In the genomic region with DNA sequence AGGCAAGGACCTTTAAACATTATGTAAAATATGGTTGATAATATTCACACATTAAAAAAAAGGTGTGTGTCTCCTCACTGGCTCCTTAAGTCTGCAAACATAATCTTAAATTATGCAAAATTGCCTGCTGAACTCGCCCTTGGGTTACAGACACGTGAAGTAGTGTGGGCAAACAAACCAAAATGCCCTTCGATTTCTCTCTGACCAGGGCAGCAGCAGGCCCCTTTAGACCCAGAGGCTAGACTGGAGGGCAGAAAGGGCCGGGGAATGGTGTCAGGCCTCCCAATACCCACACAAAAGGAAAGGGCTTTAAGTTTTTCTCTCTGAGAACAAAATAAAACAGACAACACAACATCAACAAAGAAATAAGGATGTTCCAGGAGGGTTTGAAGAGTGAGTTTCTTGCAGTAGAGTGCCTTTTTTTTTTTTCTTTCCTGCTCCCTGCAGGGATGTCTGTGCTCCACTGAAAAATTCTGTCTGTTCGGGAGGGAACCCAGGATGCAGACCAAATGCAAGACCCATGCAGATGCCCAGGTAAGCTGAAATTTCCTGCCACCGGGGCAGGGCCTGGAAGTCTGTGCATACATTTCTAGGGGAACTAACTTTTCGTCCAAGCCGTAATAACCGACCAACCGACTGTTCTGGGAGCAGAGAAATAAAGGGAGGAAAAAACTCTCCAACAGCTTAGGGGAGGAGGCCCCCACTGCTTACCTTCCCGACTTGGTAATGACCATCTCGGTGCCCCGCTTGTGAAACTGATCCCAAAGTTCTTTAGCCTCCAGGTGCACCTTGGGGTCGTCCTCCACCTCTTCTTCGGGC, we compare ENCODE assay signal across 9 cellular contexts. TPM values are rescaled to one million over a fixed set of nuclear protein-coding genes. Genes with fewer than 3 reads are reported as not detected.
DNase-seq lines count a peak whose midpoint lies in the region; ATAC-seq, FAIRE-seq and TF ChIP-seq lines count a peak whose summit lies in the region.
"Had no signal": no experiment of that assay in that cellular context is flagged by ENCODE, and none has a peak within 500 bp of the region (broad histone marks: within the 10 kb centered on the region; RNA-seq: fewer than 3 reads in every experiment).

No MANE protein-coding gene starts in this region.

- H4K20me1 ChIP-seq in HepG2 (ENCODE audit: insufficient read depth, low read length), result peaks cover 30% of the 10 kb centered on the region

- TSS peak; percentile 48 for BruUV-seq in HepG2 (replicated peaks; lab: Mats Ljungman, UMichigan)

- peaks cover 7 to 29% of the 10 kb centered on the region in 2 experiments for H3K36me3 ChIP-seq in HepG2 (replicated peaks in 1 of 2; ENCODE audit: control insufficient read depth in 1 of 2, insufficient read depth in 2 of 2, low read length in 2 of 2)
- H3K36me3 ChIP-seq in testis (ENCODE audit: low read depth, missing control alignments), result no peaks in the 10 kb centered on the region

- H3K27ac ChIP-seq in HepG2 (ENCODE audit: extremely low read length, insufficient read depth, low read length), result peak overlapping the region; percentile 96
- peak overlapping the region; percentile 92 to 93 for H3K27ac ChIP-seq in testis

- POLR2A ChIA-PET in activated CD4-positive, alpha-beta T cell treated with anti-CD3 and anti-CD28 coated beads for 36 hours (lab: Charles Lee), result no interaction called here
- POLR2A ChIA-PET in HepG2 (lab: Yijun Ruan, JAX), result interaction anchor here (1.3 to 2.9 kb wide), 3 partner anchors 12 to 117 kb away, joined by 3 to 101 read pairs (median 5); no protein-coding TSS in a partner anchor

- FAIRE-seq in HepG2 (lab: Jason Lieb, UNC), result no peak
- FAIRE-seq: D721Med had no signal

- TF ChIP-seq EP300 in HepG2 (IDR thresholded peaks at IDR 0.05; ENCODE audit: low read depth in 2 of 2, low read length in 2 of 2) (no peak), HepG2 (CRISPR knock-in tag; IDR thresholded peaks at IDR 0.05; ENCODE audit: borderline replicate concordance) (no peak)

- in situ Hi-C loops in astrocyte of the spinal cord (cut with HindIII; ENCODE audit: low sequenced_read_pairs) (no loop called here), HepG2 (cut with HindIII; ENCODE audit: extremely low pct_ligation_motif_present, low pct_unique_long_range_greater_than_20kb) (no loop called here)

- CTCF ChIA-PET in activated CD4-positive, alpha-beta T cell treated with anti-CD3 and anti-CD28 coated beads for 36 hours (lab: Charles Lee), result interaction anchor here (0.7 kb wide), 1 partner anchor 571 kb away, joined by 4 read pairs; no protein-coding TSS in a partner anchor
- CTCF ChIA-PET in HepG2 (lab: Yijun Ruan, JAX; ENCODE audit: low intra/inter-chr PET ratio, low total read pairs), result interaction anchor here (0.9 kb wide), 1 partner anchor 57 kb away, joined by 3 read pairs; no protein-coding TSS in a partner anchor

- no peak for TF ChIP-seq POLR2A in HepG2 (IDR thresholded peaks at IDR 0.05; ENCODE audit: insufficient read depth in 1 of 2, low read depth in 2 of 2, low read length in 2 of 2)
- TF ChIP-seq POLR2A in testis (IDR thresholded peaks at IDR 0.05), result no peak

- DNase-seq in activated CD4-positive, alpha-beta T cell treated with anti-CD3 and anti-CD28 coated beads for 36 hours, result no peak
- no peak for DNase-seq in activated CD4-positive, alpha-beta T cell treated with anti-CD3 and anti-CD28 coated beads, Interleukin-2, amount 50 U/mL, for 48 hours
- DNase-seq in astrocyte of the spinal cord (ENCODE audit: low read depth, low spot score) (no peak), HepG2 (ENCODE audit: low spot score) (no peak), testis (no peak), NOMO-1 treated with dmso at 0.1 percent for 144 hours (lab: John Stamatoyannopoulos, UW; ENCODE audit: unreplicated experiment) (no peak)
- DNase-seq in activated CD4-positive, alpha-beta T cell treated with anti-CD3 and anti-CD28 coated beads for 1 hour, result no peak

- H3K79me2 ChIP-seq in HepG2 (ENCODE audit: insufficient read depth, low read length), result peaks cover 75% of the 10 kb centered on the region

- H3K9me3 ChIP-seq in HepG2 (ENCODE audit: low read length) (no peaks in the 10 kb centered on the region), testis (no peaks in the 10 kb centered on the region)

- WGBS in HepG2 (ENCODE audit: low lambda C conversion rate), result under 1% methylated on average over 10 of the region's 15 CpGs
- 16 to 26% methylated on average over 13 to 15 of the region's 15 CpGs for WGBS in testis, 2 donors

- peak overlapping the region; percentile 86 for H3K4me2 ChIP-seq in HepG2 (ENCODE audit: low read depth, low read length)

- H3K27me3 ChIP-seq in HepG2 (ENCODE audit: control insufficient read depth in 1 of 2, insufficient read depth in 2 of 2, low read length in 2 of 2) (no peaks in the 10 kb centered on the region; a peak in 1 of 5 replicates), testis (no peaks in the 10 kb centered on the region)

- no peak overlapping the region for H2AFZ ChIP-seq in HepG2 (ENCODE audit: low read length)

- H3K4me1 Mint-ChIP-seq in activated CD4-positive, alpha-beta T cell treated with anti-CD3 and anti-CD28 coated beads for 36 hours, result peaks cover 38% of the 10 kb centered on the region

- H3K4me1 ChIP-seq in HepG2 (ENCODE audit: insufficient read depth, low read length), result peaks cover 42% of the 10 kb centered on the region
- H3K4me1 ChIP-seq in testis, result peaks cover 2% of the 10 kb centered on the region

- peak overlapping the region; percentile 71 for H3K4me3 Mint-ChIP-seq in activated CD4-positive, alpha-beta T cell treated with anti-CD3 and anti-CD28 coated beads for 36 hours

- intact Hi-C loops in activated CD4-positive, alpha-beta T cell treated with anti-CD3 and anti-CD28 coated beads for 36 hours (cut with DNase I, micrococcal nuclease), result loop anchor here in 1 of 2 experiments (5.0 kb wide), 3 partner anchors 240 to 1215 kb away; no protein-coding TSS in a partner anchor
- intact Hi-C loops in HepG2 (cut with micrococcal nuclease; ENCODE audit: unreplicated experiment), result loop anchor here (5.0 kb wide), 1 partner anchor 130 kb away; no protein-coding TSS in a partner anchor
- intact Hi-C loops in testis (cut with DNase I; ENCODE audit: low total_unique reads), result no loop called here

- TF ChIP-seq CTCF in astrocyte of the spinal cord (IDR thresholded peaks at IDR 0.05; ENCODE audit: low read depth, low read length) (no peak), HepG2 (CRISPR knock-in tag; IDR thresholded peaks at IDR 0.05) (no peak), testis (IDR thresholded peaks at IDR 0.05) (no peak)

- peaks cover 92% of the 10 kb centered on the region for H3K27me3 Mint-ChIP-seq in activated CD4-positive, alpha-beta T cell treated with anti-CD3 and anti-CD28 coated beads for 36 hours

- peak overlapping the region; percentile 96 for H3K9ac ChIP-seq in HepG2 (ENCODE audit: insufficient read depth, low read depth, low read length)

- ATAC-seq in activated CD4-positive, alpha-beta T cell treated with anti-CD3 and anti-CD28 coated beads for 36 hours, result no peak
- ATAC-seq in HepG2 (no peak), GM21723 (IDR thresholded peaks at IDR 0.05; ENCODE audit: unreplicated experiment) (no peak)

- no peak for TF ChIP-seq RAD21 in HepG2 (CRISPR knock-in tag; IDR thresholded peaks at IDR 0.05)

- no peaks in the 10 kb centered on the region for H3K9me3 Mint-ChIP-seq in activated CD4-positive, alpha-beta T cell treated with anti-CD3 and anti-CD28 coated beads for 36 hours (ENCODE audit: low read depth)

- peaks cover 8% of the 10 kb centered on the region for H3K36me3 Mint-ChIP-seq in activated CD4-positive, alpha-beta T cell treated with anti-CD3 and anti-CD28 coated beads for 36 hours (ENCODE audit: low read depth)

- H3K4me3 ChIP-seq in astrocyte of the spinal cord (ENCODE audit: low read depth, low read length) (peak overlapping the region; percentile 93), HepG2 (replicated peaks in 1 of 3; ENCODE audit: insufficient read depth in 1 of 3, low read depth in 2 of 3, low read length in 3 of 3) (peak overlapping the region; percentile 81 to 97 (median 97)), testis (peak overlapping the region; percentile 73 to 82)

- H3K27ac Mint-ChIP-seq in activated CD4-positive, alpha-beta T cell treated with anti-CD3 and anti-CD28 coated beads for 36 hours, result no peak overlapping the region

TF ChIP-seq in HepG2, 621 proteins besides CTCF, POLR2A, EP300 and RAD21 (continues in another document):
- no peak for TF ChIP-seq SYNCRIP (IDR thresholded peaks at IDR 0.05; ENCODE audit: insufficient read depth, low read depth, low read length)

RNA-seq across cellular contexts. Expression of a gene that starts 1.7 kb away (rescaled TPM):
- not detected for total RNA-seq in activated CD4-positive, alpha-beta T cell treated with anti-CD3 and anti-CD28 coated beads for 36 hours
- total RNA-seq in HepG2 (2016; rRNA removed; fragmentation: Illumina TruSeq; extraction: Trizol), result 17.2 and 27.1 TPM in 2 replicates
- 3.5 and 4.1 TPM in 2 replicates for total RNA-seq in HepG2 (2016; cell fraction: cytosol; rRNA removed; fragmentation: Illumina TruSeq; extraction: Trizol; ENCODE audit: low read depth)
- total RNA-seq in HepG2 (2016; cell fraction: insoluble cytoplasmic fraction; rRNA removed; fragmentation: Illumina TruSeq; extraction: Trizol), result 13.7 and 27.3 TPM in 2 replicates
- total RNA-seq in HepG2 (2016; cell fraction: membrane; rRNA removed; fragmentation: Illumina TruSeq; extraction: Trizol), result 9.0 and 9.4 TPM in 2 replicates
- total RNA-seq in HepG2 (2016; cell fraction: nucleus; rRNA removed; fragmentation: Illumina TruSeq; extraction: Trizol), result 39.2 and 46.8 TPM in 2 replicates
- polyA plus RNA-seq in HepG2 (2011; rRNA removed), result 38.1 and 42.4 TPM in 2 replicates
- polyA plus RNA-seq in HepG2 (2011; cell fraction: cytosol; rRNA removed), result 12.5 and 15.0 TPM in 2 replicates
- 179 and 200 TPM in 2 replicates for polyA plus RNA-seq in HepG2 (2011; cell fraction: nucleus; rRNA removed)
- 34.8 and 37.9 TPM in 2 replicates for polyA plus RNA-seq in HepG2 (2012)
- polyA plus RNA-seq in HepG2 (2016; cell fraction: cytosol; fragmentation: Illumina TruSeq; extraction: Trizol; ENCODE audit: low read depth), result 1.0 and 1.1 TPM in 2 replicates
- polyA plus RNA-seq in HepG2 (2016; cell fraction: insoluble cytoplasmic fraction; fragmentation: Illumina TruSeq; extraction: Trizol; ENCODE audit: low read depth), result 16.8 and 21.4 TPM in 2 replicates
- polyA plus RNA-seq in HepG2 (2016; cell fraction: membrane; fragmentation: Illumina TruSeq; extraction: Trizol; ENCODE audit: low read depth), result 3.9 and 4.1 TPM in 2 replicates
- polyA plus RNA-seq in HepG2 (2016; cell fraction: nucleus; fragmentation: Illumina TruSeq; extraction: Trizol; ENCODE audit: insufficient read depth, low read depth), result 123 and 124 TPM in 2 replicates
- 41.2 and 72.3 TPM in 2 replicates for polyA minus RNA-seq in HepG2 (2011; rRNA and poly(A)+ RNA removed; ENCODE audit: low replicate concordance)
- 22.2 and 24.4 TPM in 2 replicates for polyA minus RNA-seq in HepG2 (2011; cell fraction: cytosol; rRNA and poly(A)+ RNA removed)
- 128 and 133 TPM in 2 replicates for polyA minus RNA-seq in HepG2 (2011; cell fraction: nucleus; rRNA and poly(A)+ RNA removed)
- 1 to 10 TPM; 8.4 to 8.7 TPM for total RNA-seq in testis
- 4.0 TPM for polyA plus RNA-seq in testis (ENCODE audit: insufficient read depth, low read depth, low replicate concordance)

Comparison
In these comparisons a context has a peak if more than half of its experiments do, and no peak if none do; other contexts are left out.
1. RNA of a gene that starts 1.7 kb away (total RNA-seq): 3.5 to 46.8 TPM in HepG2 and 8.4 to 8.7 TPM in testis; not detected in activated CD4-positive, alpha-beta T cell treated with anti-CD3 and anti-CD28 coated beads for 36 hours; every median in the first group is over 4 times any median in the second.
2. Peak in every context shown above with its lines, with median percentiles within 50 percentile points of each other: H3K4me3 ChIP-seq.